32 cellular contexts compared by ENCODE assay signal in genomic region chr11:132490976-132491375, GRCh38.
DNase-seq lines count a peak whose midpoint lies in the region; ATAC-seq and TF ChIP-seq lines count a peak whose summit lies in the region.
"Had no signal": no experiment of that assay in that cellular context is flagged by ENCODE, and none has a peak within 500 bp of the region (broad histone marks: within the 10 kb centered on the region; RNA-seq: fewer than 3 reads in every experiment).

No MANE protein-coding gene starts in this region.

- H4K20me1 ChIP-seq in GM23248 (ENCODE audit: insufficient read depth): no peaks in the 10 kb centered on the region
- H4K20me1 ChIP-seq in osteoblast (ENCODE audit: insufficient read depth, low read length): no peaks in the 10 kb centered on the region
- no peaks in the 10 kb centered on the region for H4K20me1 ChIP-seq in smooth muscle cell (ENCODE audit: low read depth)
- H4K20me1 ChIP-seq: BLaER1 treated with 17β-estradiol and CSF1 and Interleukin-3, amounts not matched to agents 10 nM and 100 nM had no signal

- no peak for TF ChIP-seq CTCF in osteoblast (IDR thresholded peaks at IDR 0.05; ENCODE audit: extremely low read depth, low read depth, low read length)
- no peak for TF ChIP-seq CTCF in smooth muscle cell (IDR thresholded peaks at IDR 0.05; ENCODE audit: borderline replicate concordance, insufficient read depth, poor library complexity, severe bottlenecking)

- no peaks in the 10 kb centered on the region for H3K9me3 ChIP-seq in GM23248 (ENCODE audit: low read depth)
- H3K9me3 ChIP-seq in adipocyte (ENCODE audit: control insufficient read depth, low read length): peaks cover 7% of the 10 kb centered on the region
- peaks cover 1% of the 10 kb centered on the region for H3K9me3 ChIP-seq in osteoblast (ENCODE audit: low read depth, low read length)
- H3K9me3 ChIP-seq in smooth muscle cell (replicated peaks; ENCODE audit: low read depth): no peaks in the 10 kb centered on the region
- H3K9me3 ChIP-seq: ascending aorta had no signal

- in situ Hi-C loops in GM23248 (cut with MboI): no loop called here

- H3K27me3 ChIP-seq in GM23248 (replicated peaks; ENCODE audit: insufficient read depth): no peaks in the 10 kb centered on the region
- H3K27me3 ChIP-seq in adipocyte (replicated peaks; ENCODE audit: control insufficient read depth, insufficient read depth, low read length): no peaks in the 10 kb centered on the region
- H3K27me3 ChIP-seq in osteoblast (ENCODE audit: insufficient read depth, low read length): no peaks in the 10 kb centered on the region
- H3K27me3 ChIP-seq in smooth muscle cell (ENCODE audit: low read depth): no peaks in the 10 kb centered on the region
- H3K27me3 ChIP-seq: ascending aorta; BLaER1 treated with 17β-estradiol and CSF1 and Interleukin-3, amounts not matched to agents 10 nM and 100 nM; left lung; right atrium auricular region; stomach; tibial nerve had no signal

- H3K4me3 ChIP-seq in GM23248 (no peak overlapping the region), adipocyte (ENCODE audit: low read length) (no peak overlapping the region), osteoblast (ENCODE audit: insufficient read depth, low read length) (no peak overlapping the region), smooth muscle cell (no peak overlapping the region)
- H3K4me3 ChIP-seq: ascending aorta; BLaER1 treated with 17β-estradiol and CSF1 and Interleukin-3, amounts not matched to agents 10 nM and 100 nM; coronary artery; left lung; right atrium auricular region; stomach; tibial nerve had no signal

- no peaks in the 10 kb centered on the region for H3K36me3 ChIP-seq in GM23248 (ENCODE audit: low read depth)
- H3K36me3 ChIP-seq in adipocyte (ENCODE audit: control insufficient read depth, insufficient read depth, low read length, severe bottlenecking): no peaks in the 10 kb centered on the region
- no peaks in the 10 kb centered on the region for H3K36me3 ChIP-seq in osteoblast (ENCODE audit: insufficient read depth, low read length)
- H3K36me3 ChIP-seq in smooth muscle cell (ENCODE audit: low read depth): no peaks in the 10 kb centered on the region
- H3K36me3 ChIP-seq: ascending aorta; BLaER1 treated with 17β-estradiol and CSF1 and Interleukin-3, amounts not matched to agents 10 nM and 100 nM; left lung; right atrium auricular region; stomach; tibial nerve; WERI-Rb-1 had no signal

- WGBS in GM23248 (ENCODE audit: low coverage in 1 of 2, low lambda C conversion rate in 2 of 2, missing lambda C conversion rate in 2 of 2), 2 experiments: 5 to 9% methylated on average over 5 of the region's 5 CpGs
- WGBS in smooth muscle cell (ENCODE audit: low lambda C conversion rate): 79% methylated on average over 5 of the region's 5 CpGs

- H2AFZ ChIP-seq in GM23248 (0 out of 2 replicates have a peak overlapping the region, but pooled peaks have one; percentile 29), osteoblast (ENCODE audit: low read length) (peak overlapping the region; percentile 29), smooth muscle cell (ENCODE audit: low read depth) (no peak overlapping the region)

- DNase-seq in AG08396 (ENCODE audit: low spot score) (peak; percentile 5), GM23248 (peak; percentile 82), adipocyte (ENCODE audit: low read depth) (peak; percentile 21), osteoblast (ENCODE audit: insufficient read length, low spot score, missing footprints) (no peak), smooth muscle cell (lab: John Stamatoyannopoulos, UW; ENCODE audit: unreplicated experiment) (no peak), NCI-H2107 treated with DMSO at 0.1 percent for 48 hours (lab: John Stamatoyannopoulos, UW; ENCODE audit: unreplicated experiment) (no peak)
- no peak for DNase-seq in activated CD8-positive, alpha-beta memory T cell treated with anti-CD3 and anti-CD28 coated beads for 24 hours
- DNase-seq: activated CD4-positive, alpha-beta T cell treated with anti-CD3 and anti-CD28 coated beads for 4 hours; activated effector memory CD4-positive, alpha-beta T cell treated with anti-CD3 and anti-CD28 coated beads, Interleukin-2, amount 50 U/mL, for 16 hours; activated naive CD8-positive, alpha-beta T cell treated with anti-CD3 and anti-CD28 coated beads, Interleukin-2, amount 10 ng/mL, durations not matched to agents 7 days and 5 days; activated T-cell treated with anti-CD3 and anti-CD28 coated beads, Interleukin-2, amount 50 U/mL, for 1 hour; caudate nucleus; DMS153; effector CD8-positive, alpha-beta T cell; head of caudate nucleus; islet precursor cell; left lung; mesenchymal stem cell; NCI-H1105 treated with DMSO at 0.1 percent for 48 hours; NCI-H187 treated with DMSO at 0.1 percent for 48 hours; NCI-H524; Right ventricle myocardium superior; stimulated activated CD4-positive, alpha-beta T cell treated with anti-CD3 and anti-CD28 coated beads, Interleukin-4, amount 100 ng/mL, for 1 hour; stomach; T-helper 9 cell; WERI-Rb-1 had no signal

- H3K9ac ChIP-seq in GM23248 (no peak overlapping the region), adipocyte (ENCODE audit: low read length) (no peak overlapping the region), smooth muscle cell (ENCODE audit: low read depth) (no peak overlapping the region)
- H3K9ac ChIP-seq: BLaER1 treated with 17β-estradiol and CSF1 and Interleukin-3, amounts not matched to agents 10 nM and 100 nM had no signal

- H3K79me2 ChIP-seq in GM23248 (ENCODE audit: insufficient read depth): no peaks in the 10 kb centered on the region
- no peaks in the 10 kb centered on the region for H3K79me2 ChIP-seq in osteoblast (ENCODE audit: insufficient read depth, low read length)
- H3K79me2 ChIP-seq in smooth muscle cell (ENCODE audit: low read depth): no peaks in the 10 kb centered on the region

- no peaks in the 10 kb centered on the region for H3F3A ChIP-seq in GM23248 (ENCODE audit: insufficient read depth)
- H3F3A ChIP-seq in smooth muscle cell (ENCODE audit: low read depth): no peaks in the 10 kb centered on the region

- no peaks in the 10 kb centered on the region for H3K9me2 ChIP-seq in GM23248 (ENCODE audit: insufficient read depth)

- H3K4me1 ChIP-seq in GM23248 (ENCODE audit: insufficient read depth) (peaks cover 10% of the 10 kb centered on the region), adipocyte (ENCODE audit: control insufficient read depth, insufficient read depth, low read length) (peaks cover 10% of the 10 kb centered on the region), osteoblast (ENCODE audit: insufficient read depth, low read length) (no peaks in the 10 kb centered on the region), smooth muscle cell (ENCODE audit: low read depth) (no peaks in the 10 kb centered on the region)
- H3K4me1 ChIP-seq: ascending aorta, left lung, right atrium auricular region, stomach had no signal

- H3K4me2 ChIP-seq in GM23248 (ENCODE audit: unreplicated experiment) (peak overlapping the region; percentile 20), osteoblast (ENCODE audit: insufficient read depth, low read length) (no peak overlapping the region), smooth muscle cell (no peak overlapping the region)
- H3K4me2 ChIP-seq: BLaER1 treated with 17β-estradiol and CSF1 and Interleukin-3, amounts not matched to agents 10 nM and 100 nM had no signal

- H3K27ac ChIP-seq in GM23248 (no peak overlapping the region), osteoblast (ENCODE audit: low read depth, low read length) (peak overlapping the region; percentile 17), smooth muscle cell (ENCODE audit: low read depth) (no peak overlapping the region)
- H3K27ac ChIP-seq: ascending aorta; BLaER1 treated with 17β-estradiol and CSF1 and Interleukin-3, amounts not matched to agents 10 nM and 100 nM; coronary artery; left lung; right atrium auricular region; stomach; tibial nerve; WERI-Rb-1 had no signal

- no peak for ATAC-seq in GM19452 (IDR thresholded peaks at IDR 0.05; ENCODE audit: unreplicated experiment)
- ATAC-seq: left lung had no signal

Comparison
In these comparisons a context has a peak if more than half of its experiments do, and no peak if none do; other contexts are left out.
1. DNase-seq: peak in AG08396 (single experiment), GM23248 (single experiment) and adipocyte (single experiment); none in osteoblast (single experiment), activated CD8-positive, alpha-beta memory T cell treated with anti-CD3 and anti-CD28 coated beads for 24 hours (single experiment), smooth muscle cell (single experiment) and NCI-H2107 treated with DMSO at 0.1 percent for 48 hours (single experiment).